23 cellular contexts compared by ENCODE assay signal in genomic region chr3:19428729-19429128, GRCh38.
"Had no signal": no experiment of that assay in that cellular context is flagged by ENCODE, and none has a peak within 500 bp of the region (broad histone marks: within the 10 kb centered on the region; RNA-seq: fewer than 3 reads in every experiment).

No MANE protein-coding gene starts in this region.

- H3K27ac Mint-ChIP-seq: dendritic cell treated with granulocyte-macrophage colony-stimulating factor and Interleukin-4, amounts not matched to agents 40 ng/mL and 50 ng/mL, for 4 days; effector memory CD8-positive, alpha-beta T cell; endodermal cell; mesothelial cell of epicardium had no signal

- DNase-seq: colonic mucosa; cortex of kidney; effector CD8-positive, alpha-beta T cell; effector memory CD8-positive, alpha-beta T cell; endodermal cell; erythroblast; esophagus squamous epithelium; foreskin fibroblast; foreskin melanocyte; gastrocnemius medialis; glutamatergic neuron; head of caudate nucleus; heart right ventricle; hippocampal formation; left cardiac atrium; left ventricle myocardium superior; lower lobe of right lung; mesenchymal stem cell; naive B cell had no signal

- H3K27me3 Mint-ChIP-seq: dendritic cell treated with granulocyte-macrophage colony-stimulating factor and Interleukin-4, amounts not matched to agents 40 ng/mL and 50 ng/mL, for 4 days; effector memory CD8-positive, alpha-beta T cell; naive B cell had no signal

- H3K4me1 Mint-ChIP-seq: mesothelial cell of epicardium had no signal

- H3K36me3 Mint-ChIP-seq: mesothelial cell of epicardium had no signal

- H3K4me3 ChIP-seq: colonic mucosa, esophagus squamous epithelium, gastrocnemius medialis, heart right ventricle, left lung, lower lobe of right lung, mucosa of descending colon had no signal

- H3K4me3 Mint-ChIP-seq: dendritic cell treated with granulocyte-macrophage colony-stimulating factor and Interleukin-4, amounts not matched to agents 40 ng/mL and 50 ng/mL, for 4 days; effector memory CD8-positive, alpha-beta T cell; endodermal cell; mesothelial cell of epicardium; naive B cell had no signal

- H3K9me3 Mint-ChIP-seq: endodermal cell had no signal
